Comparison of ENCODE assay signal across 8 cellular contexts in the genomic region with DNA sequence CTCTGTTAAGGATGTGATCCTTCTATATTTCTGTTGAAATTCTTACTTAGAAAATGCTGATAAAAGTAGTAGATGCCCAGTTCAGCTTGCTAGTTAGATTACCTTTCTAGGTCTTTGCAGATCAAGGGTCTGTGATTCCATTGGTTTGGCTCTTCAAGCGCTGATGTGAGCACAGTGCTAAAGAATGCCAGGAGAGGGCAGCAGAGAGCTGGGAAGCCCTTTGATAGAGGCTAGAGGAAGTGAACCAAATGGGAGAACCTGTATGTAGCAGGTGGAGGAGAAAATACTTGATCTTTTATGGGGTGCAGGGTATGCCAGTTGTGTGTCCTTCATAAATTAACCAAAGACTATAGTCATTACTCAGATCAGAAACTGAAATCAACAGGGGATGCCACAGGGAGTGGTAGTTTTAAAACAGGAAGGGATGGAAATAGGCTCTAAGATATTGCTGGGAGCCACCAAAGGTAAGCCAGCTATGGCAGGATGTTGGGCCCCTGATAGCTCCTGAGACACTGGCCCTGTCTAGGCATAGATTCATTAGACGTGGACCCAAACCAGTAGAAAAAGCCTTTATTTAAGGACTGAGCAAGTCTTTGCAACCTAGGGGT.
DNase-seq lines count a peak whose midpoint lies in the region; ATAC-seq and TF ChIP-seq lines count a peak whose summit lies in the region.

No MANE protein-coding gene starts in this region.

- peak; percentile 58 for DNase-seq in CD1c-positive myeloid dendritic cell (ENCODE audit: extremely low spot score)
- DNase-seq in GM19238 (ENCODE audit: insufficient read length, low spot score) = peak; percentile 8
- DNase-seq in NCI-H2196 treated with DMSO at 0.1 percent for 48 hours (lab: John Stamatoyannopoulos, UW; ENCODE audit: unreplicated experiment) = peak; percentile 21
- peak; percentile 41 to 42 for DNase-seq in activated CD4-positive, alpha-beta T cell treated with anti-CD3 and anti-CD28 coated beads for 24 hours (ENCODE audit: low read depth in 2 of 2)
- peak; percentile 36 to 63 for DNase-seq in dermis microvascular lymphatic vessel endothelial cell (ENCODE audit: low read depth in 2 of 2)
- peak; percentile 59 for DNase-seq in lower lobe of right lung
- DNase-seq in stimulated activated CD8-positive, alpha-beta memory T cell treated with anti-CD3 and anti-CD28 coated beads, Interleukin-15, amount 100 ng/mL, for 48 hours (ENCODE audit: low read depth in 2 of 2) = peak; percentile 12 to 13

- H3K36me3 ChIP-seq in lower lobe of right lung = no peaks in the 10 kb centered on the region

- ATAC-seq in HG03280 (IDR thresholded peaks at IDR 0.05; ENCODE audit: unreplicated experiment) (peak; percentile 96), lower lobe of right lung (peak; percentile 85 to 89)

- intact Hi-C loops in lower lobe of right lung (cut with DNase I) = no loop called here

- H3K4me3 ChIP-seq in lower lobe of right lung = no peak overlapping the region

- H3K27ac ChIP-seq in lower lobe of right lung = no peak overlapping the region

- peaks cover 4% of the 10 kb centered on the region for H3K27me3 ChIP-seq in lower lobe of right lung (ENCODE audit: low read depth)

- TF ChIP-seq CTCF in lower lobe of right lung (IDR thresholded peaks at IDR 0.05) = peak; percentile 89

- no peaks in the 10 kb centered on the region for H3K4me1 ChIP-seq in lower lobe of right lung

- H3K9me3 ChIP-seq in lower lobe of right lung = no peaks in the 10 kb centered on the region

Comparison
In these comparisons a context has a peak if more than half of its experiments do, and no peak if none do; other contexts are left out.
1. DNase-seq: peak in every context shown above with its lines; median percentile 59 in lower lobe of right lung; 58 in CD1c-positive myeloid dendritic cell; 50 in dermis microvascular lymphatic vessel endothelial cell; 42 in activated CD4-positive, alpha-beta T cell treated with anti-CD3 and anti-CD28 coated beads for 24 hours; 21 in NCI-H2196 treated with DMSO at 0.1 percent for 48 hours; 12 in stimulated activated CD8-positive, alpha-beta memory T cell treated with anti-CD3 and anti-CD28 coated beads, Interleukin-15, amount 100 ng/mL, for 48 hours; 8 in GM19238.